ENCODE assay signal across 8 cellular contexts in genomic region chr3:32018723-32019564, GRCh38. TPM values are rescaled to one million over a fixed set of nuclear protein-coding genes. Genes with fewer than 3 reads are reported as not detected.
DNase-seq lines count a peak whose midpoint lies in the region; ATAC-seq and TF ChIP-seq lines count a peak whose summit lies in the region.

No MANE protein-coding gene starts in this region.

- no peak overlapping the region for H3K9ac ChIP-seq in SK-N-SH

- H3K4me3 ChIP-seq in SK-N-SH (ENCODE audit: low read depth in 2 of 2, low read length in 1 of 2) (no peak overlapping the region; a peak in 1 of 4 replicates), fibroblast of mammary gland (ENCODE audit: control insufficient read depth, low read depth, low read length) (no peak overlapping the region), osteoblast (ENCODE audit: insufficient read depth, low read length) (no peak overlapping the region)

- DNase-seq in NCI-H2171 treated with DMSO at 0.1 percent for 48 hours (lab: John Stamatoyannopoulos, UW) (peak; percentile 28), NCI-H2171 (lab: John Stamatoyannopoulos, UW) (no peak), HuH-7 (ENCODE audit: low spot score) (peak; percentile 63), SK-N-SH (peak; percentile 55), fibroblast of mammary gland (ENCODE audit: low read depth) (peak; percentile 70), osteoblast (ENCODE audit: insufficient read length, low spot score, missing footprints) (peak; percentile 52)
- DNase-seq in stimulated activated naive CD8-positive, alpha-beta T cell treated with anti-CD3 and anti-CD28 coated beads, Interleukin-15, Interleukin-2, amounts not matched to agents 100 U/mL and 50 U/mL, for 24 hours: no peak

- no peaks in the 10 kb centered on the region for H3K9me2 ChIP-seq in SK-N-SH

- WGBS in SK-N-SH (ENCODE audit: low lambda C conversion rate): 29% methylated on average over 5 of the region's 5 CpGs

- H4K20me1 ChIP-seq in SK-N-SH (ENCODE audit: insufficient read depth) (no peaks in the 10 kb centered on the region), osteoblast (ENCODE audit: insufficient read depth, low read length) (no peaks in the 10 kb centered on the region)

- H3F3A ChIP-seq in SK-N-SH (replicated peaks; ENCODE audit: insufficient read depth): no peaks in the 10 kb centered on the region

- CTCF ChIA-PET in SK-N-SH (lab: Yijun Ruan, JAX): interaction anchor here (0.6 to 5.0 kb wide), 55 partner anchors 9 to 449 kb away, joined by 3 to 82 read pairs (median 4); no protein-coding TSS in a partner anchor

- H3K27ac ChIP-seq in SK-N-SH (ENCODE audit: low read depth in 2 of 2, low read length in 1 of 2) (no peak overlapping the region), osteoblast (ENCODE audit: low read depth, low read length) (no peak overlapping the region)

- H3K4me1 ChIP-seq in SK-N-SH (ENCODE audit: control insufficient read depth in 1 of 2, insufficient read depth in 2 of 2, low read depth in 1 of 2, low read length in 1 of 2): no peaks in the 10 kb centered on the region
- H3K4me1 ChIP-seq in osteoblast (ENCODE audit: insufficient read depth, low read length): no peaks in the 10 kb centered on the region

- no peaks in the 10 kb centered on the region for H3K27me3 ChIP-seq in SK-N-SH (ENCODE audit: insufficient read depth)
- H3K27me3 ChIP-seq in osteoblast (ENCODE audit: insufficient read depth, low read length): no peaks in the 10 kb centered on the region

- no peak for ATAC-seq in stimulated activated naive CD8-positive, alpha-beta T cell treated with anti-CD3 and anti-CD28 coated beads, Interleukin-15, Interleukin-2, amounts not matched to agents 100 U/mL and 50 U/mL, for 24 hours
- no peak for ATAC-seq in HG03469 (IDR thresholded peaks at IDR 0.05; ENCODE audit: unreplicated experiment)

- H2AFZ ChIP-seq in SK-N-SH (ENCODE audit: low read depth): no peak overlapping the region
- H2AFZ ChIP-seq in osteoblast (ENCODE audit: low read length): no peak overlapping the region

- POLR2A ChIA-PET in SK-N-SH (lab: Yijun Ruan, JAX): no interaction called here

- H3K9me3 ChIP-seq in SK-N-SH: no peaks in the 10 kb centered on the region
- no peaks in the 10 kb centered on the region for H3K9me3 ChIP-seq in osteoblast (ENCODE audit: low read depth, low read length)

- H3K4me2 ChIP-seq in SK-N-SH (no peak overlapping the region), osteoblast (ENCODE audit: insufficient read depth, low read length) (no peak overlapping the region)

- H3K79me2 ChIP-seq in SK-N-SH (ENCODE audit: insufficient read depth) (no peaks in the 10 kb centered on the region), osteoblast (ENCODE audit: insufficient read depth, low read length) (no peaks in the 10 kb centered on the region)

- TF ChIP-seq CTCF in SK-N-SH (IDR thresholded peaks at IDR 0.05) (peak; percentile 73), fibroblast of mammary gland (conservative IDR thresholded peaks at IDR 0.05; ENCODE audit: control insufficient read depth, insufficient read depth, low read depth, low read length) (peak; percentile 73), osteoblast (IDR thresholded peaks at IDR 0.05; ENCODE audit: extremely low read depth, low read depth, low read length) (peak; percentile 68)

- TF ChIP-seq RAD21 in SK-N-SH (IDR thresholded peaks at IDR 0.05; ENCODE audit: low read length): peak; percentile 81

- H3K36me3 ChIP-seq in SK-N-SH (replicated peaks in 1 of 2; ENCODE audit: control insufficient read depth in 1 of 2, insufficient read depth in 2 of 2, low read length in 1 of 2): no peaks in the 10 kb centered on the region
- no peaks in the 10 kb centered on the region for H3K36me3 ChIP-seq in osteoblast (ENCODE audit: insufficient read depth, low read length)

- no peak for TF ChIP-seq EP300 in SK-N-SH (IDR thresholded peaks at IDR 0.05; ENCODE audit: borderline replicate concordance in 1 of 2, low read depth in 1 of 2, low read length in 1 of 2)

TF ChIP-seq in SK-N-SH, 30 proteins besides CTCF, POLR2A, EP300 and RAD21:
- TF ChIP-seq JUND (IDR thresholded peaks at IDR 0.05): no peak
- TF ChIP-seq SMC3 (IDR thresholded peaks at IDR 0.05; ENCODE audit: low read depth, low read length): peak; percentile 69

RNA-seq across cellular contexts. Expression of gene ZNF860, which starts 37.4 kb away (rescaled TPM):
- not detected in 2 replicates for polyA plus RNA-seq in SK-N-SH (2012; rRNA removed)
- polyA plus RNA-seq in SK-N-SH (2012; cell fraction: cytosol; rRNA removed): not detected in 2 replicates
- not detected in 2 replicates for polyA plus RNA-seq in SK-N-SH (2012; cell fraction: nucleus; rRNA removed)
- total RNA-seq in osteoblast: 0.59 and 0.72 TPM in 2 replicates

RNA-seq across cellular contexts. Expression of gene OSBPL10, which starts 37.9 kb away (rescaled TPM):
- polyA plus RNA-seq in SK-N-SH (2012; rRNA removed): 0.05 and 0.12 TPM in 2 replicates
- 0.01 and 0.04 TPM in 2 replicates for polyA plus RNA-seq in SK-N-SH (2012; cell fraction: cytosol; rRNA removed)
- 0.05 TPM in 2 replicates for polyA plus RNA-seq in SK-N-SH (2012; cell fraction: nucleus; rRNA removed)
- 25.0 and 29.0 TPM in 2 replicates for total RNA-seq in osteoblast

Comparison
In these comparisons a context has a peak if more than half of its experiments do, and no peak if none do; other contexts are left out.
1. DNase-seq: peak in NCI-H2171 treated with DMSO at 0.1 percent for 48 hours (single experiment), HuH-7 (single experiment), SK-N-SH (single experiment), fibroblast of mammary gland (single experiment) and osteoblast (single experiment); none in NCI-H2171 (single experiment) and stimulated activated naive CD8-positive, alpha-beta T cell treated with anti-CD3 and anti-CD28 coated beads, Interleukin-15, Interleukin-2, amounts not matched to agents 100 U/mL and 50 U/mL, for 24 hours (single experiment).
2. Peak in every context shown above with its lines, with median percentiles within 50 percentile points of each other: CTCF ChIP-seq.